1 cellular context compared by ENCODE assay signal in genomic region chr2:26450031-26450635, GRCh38.
TF ChIP-seq lines count a peak whose summit lies in the region.

No MANE protein-coding gene starts in this region.

TF ChIP-seq in HepG2, 621 proteins besides CTCF, POLR2A, EP300 and RAD21:
- no peak for TF ChIP-seq ZNF446 (CRISPR knock-in tag; IDR thresholded peaks at IDR 0.05)
- TF ChIP-seq ZFAT (CRISPR knock-in tag; conservative IDR thresholded peaks at IDR 0.05): no peak
- no peak for TF ChIP-seq ZNF24 (IDR thresholded peaks at IDR 0.05)
- no peak for TF ChIP-seq TP53 (CRISPR knock-in tag; conservative IDR thresholded peaks at IDR 0.05)
- TF ChIP-seq, protein P1, sequence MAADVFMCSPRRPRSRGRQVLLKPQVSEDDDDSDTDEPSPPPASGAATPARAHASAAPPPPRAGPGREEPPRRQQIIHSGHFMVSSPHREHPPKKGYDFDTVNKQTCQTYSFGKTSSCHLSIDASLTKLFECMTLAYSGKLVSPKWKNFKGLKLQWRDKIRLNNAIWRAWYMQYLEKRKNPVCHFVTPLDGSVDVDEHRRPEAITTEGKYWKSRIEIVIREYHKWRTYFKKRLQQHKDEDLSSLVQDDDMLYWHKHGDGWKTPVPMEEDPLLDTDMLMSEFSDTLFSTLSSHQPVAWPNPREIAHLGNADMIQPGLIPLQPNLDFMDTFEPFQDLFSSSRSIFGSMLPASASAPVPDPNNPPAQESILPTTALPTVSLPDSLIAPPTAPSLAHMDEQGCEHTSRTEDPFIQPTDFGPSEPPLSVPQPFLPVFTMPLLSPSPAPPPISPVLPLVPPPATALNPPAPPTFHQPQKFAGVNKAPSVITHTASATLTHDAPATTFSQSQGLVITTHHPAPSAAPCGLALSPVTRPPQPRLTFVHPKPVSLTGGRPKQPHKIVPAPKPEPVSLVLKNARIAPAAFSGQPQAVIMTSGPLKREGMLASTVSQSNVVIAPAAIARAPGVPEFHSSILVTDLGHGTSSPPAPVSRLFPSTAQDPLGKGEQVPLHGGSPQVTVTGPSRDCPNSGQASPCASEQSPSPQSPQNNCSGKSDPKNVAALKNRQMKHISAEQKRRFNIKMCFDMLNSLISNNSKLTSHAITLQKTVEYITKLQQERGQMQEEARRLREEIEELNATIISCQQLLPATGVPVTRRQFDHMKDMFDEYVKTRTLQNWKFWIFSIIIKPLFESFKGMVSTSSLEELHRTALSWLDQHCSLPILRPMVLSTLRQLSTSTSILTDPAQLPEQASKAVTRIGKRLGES (CRISPR knock-in tag; IDR thresholded peaks at IDR 0.05; ENCODE audit: borderline replicate concordance): no peak
TF ChIP-seq in HepG2: peak in this region for 0.
